Comparison of ENCODE assay signal across 8 cellular contexts in genomic region chr1:88984553-88984945, GRCh38. TPM values are rescaled to one million over a fixed set of nuclear protein-coding genes. Genes with fewer than 3 reads are reported as not detected.
DNase-seq lines count a peak whose midpoint lies in the region; ATAC-seq and TF ChIP-seq lines count a peak whose summit lies in the region.

No MANE protein-coding gene starts in this region.

- peaks cover 61% of the 10 kb centered on the region for H3K9me3 Mint-ChIP-seq in nephron progenitor cell

- no peak overlapping the region for H3K27ac Mint-ChIP-seq in nephron progenitor cell

- no peaks in the 10 kb centered on the region for H3K27me3 ChIP-seq in dorsolateral prefrontal cortex
- H3K27me3 ChIP-seq in sigmoid colon = no peaks in the 10 kb centered on the region

- TF ChIP-seq POLR2A in sigmoid colon (IDR thresholded peaks at IDR 0.05) = no peak

- no peaks in the 10 kb centered on the region for H3K27me3 Mint-ChIP-seq in nephron progenitor cell (ENCODE audit: low read depth, poor library complexity)

- peak; percentile 10 for DNase-seq in RPMI7951 (ENCODE audit: low read depth)
- DNase-seq in dorsolateral prefrontal cortex = no peak
- no peak for DNase-seq in sigmoid colon
- DNase-seq in nephron progenitor cell = no peak
- no peak for DNase-seq in NCI-H2196 (lab: John Stamatoyannopoulos, UW; ENCODE audit: unreplicated experiment)

- ATAC-seq in GM21529 (IDR thresholded peaks at IDR 0.05; ENCODE audit: unreplicated experiment) (no peak), HG02970 (IDR thresholded peaks at IDR 0.05; ENCODE audit: low FRiP score, unreplicated experiment) (no peak)

- H3K4me1 Mint-ChIP-seq in nephron progenitor cell = peaks cover 7% of the 10 kb centered on the region

- no peaks in the 10 kb centered on the region for H3K9me3 ChIP-seq in sigmoid colon

- peak overlapping the region; percentile 24; the same call in 1 of the 2 replicates for H3K4me3 ChIP-seq in GM08714 (ENCODE audit: low read length)
- H3K4me3 ChIP-seq in dorsolateral prefrontal cortex = peak overlapping the region in 41 of 59 donors; percentile 1 to 59 (median 33)
- peak overlapping the region in 1 of 4 donors; percentile 1 for H3K4me3 ChIP-seq in sigmoid colon

- H3K36me3 Mint-ChIP-seq in nephron progenitor cell (ENCODE audit: low read depth) = peaks cover 99% of the 10 kb centered on the region

- no peak overlapping the region for H3K4me3 Mint-ChIP-seq in nephron progenitor cell

- H3K27ac ChIP-seq in dorsolateral prefrontal cortex = peak overlapping the region; percentile 12 to 91 (median 80)
- H3K27ac ChIP-seq in sigmoid colon = peak overlapping the region; percentile 20 to 55 (median 45)

- peak in 1 of 56 donors; percentile 16 for TF ChIP-seq CTCF in dorsolateral prefrontal cortex (IDR thresholded peaks at IDR 0.05 in 54 of 56, conservative IDR thresholded peaks at IDR 0.05 in 2 of 56; ENCODE audit: low read depth in 1 of 56, partially characterized antibody in 56 of 56)
- TF ChIP-seq CTCF in sigmoid colon (IDR thresholded peaks at IDR 0.05) = no peak
- TF ChIP-seq CTCF in nephron progenitor cell (IDR thresholded peaks at IDR 0.05) = no peak

- peaks cover 0 to 32% (median 0%) of the 10 kb centered on the region in 4 donors for H3K36me3 ChIP-seq in sigmoid colon

- intact Hi-C loops in dorsolateral prefrontal cortex (cut with DNase I) = loop anchor here in 1 of 2 donors (2.0 kb wide), 1 partner anchor 374 kb away; no protein-coding TSS in a partner anchor
- intact Hi-C loops in sigmoid colon (cut with DNase I) = loop anchor here (10.0 kb wide), 1 partner anchor 830 kb away; no protein-coding TSS in a partner anchor

- 73 to 80% methylated on average over 1 of the region's 1 CpG for WGBS in sigmoid colon, 2 donors

- H3K4me1 ChIP-seq in sigmoid colon = peaks cover 0 to 43% (median 27%) of the 10 kb centered on the region in 4 donors

- TF ChIP-seq EP300 in sigmoid colon (IDR thresholded peaks at IDR 0.05) = no peak

RNA-seq across cellular contexts. Expression of gene KYAT3, which starts 7.9 kb away (rescaled TPM):
- 38.8 and 40.6 TPM in 2 replicates for total RNA-seq in RPMI7951 (2014; rRNA removed; shearing (Covaris generic))
- total RNA-seq in dorsolateral prefrontal cortex (10 to 100 TPM in 109 of 120 experiments, 1 to 10 TPM in 11; 6.5 to 36.6 (median 19.3) TPM), sigmoid colon (10 to 100 TPM; 14.1 to 32.8 (median 20.3) TPM)
- polyA plus RNA-seq in sigmoid colon = 10 to 100 TPM; 22.2 to 25.4 (median 24.0) TPM

RNA-seq across cellular contexts. Expression of gene RBMXL1, which starts 7.9 kb away (rescaled TPM):
- 17.1 and 17.5 TPM in 2 replicates for total RNA-seq in RPMI7951 (2014; rRNA removed; shearing (Covaris generic))
- total RNA-seq in dorsolateral prefrontal cortex (10 to 100 TPM; 15.8 to 39.3 (median 23.6) TPM), sigmoid colon (10 to 100 TPM; 10.2 to 18.6 (median 11.9) TPM)
- 1 to 10 TPM; 3.0 to 6.2 (median 3.6) TPM for polyA plus RNA-seq in sigmoid colon

RNA-seq across cellular contexts. Expression of gene GBP3, which starts 38.1 kb away (rescaled TPM):
- 61.8 and 75.8 TPM in 2 replicates for total RNA-seq in RPMI7951 (2014; rRNA removed; shearing (Covaris generic))
- total RNA-seq in dorsolateral prefrontal cortex (10 to 100 TPM in 8 of 120 experiments, 1 to 10 TPM in 108, under 1 TPM in 3, not detected in 1; 0.51 to 26.4 (median 4.8) TPM), sigmoid colon (10 to 100 TPM in 3 of 4 donors, 1 to 10 TPM in 1; 6.4 to 31.4 (median 15.2) TPM)
- polyA plus RNA-seq in sigmoid colon = 10 to 100 TPM; 10.2 to 66.4 (median 26.9) TPM
